17 cellular contexts compared by ENCODE assay signal in genomic region chr1:183248989-183249691, GRCh38.
"Had no signal": no experiment of that assay in that cellular context is flagged by ENCODE, and none has a peak within 500 bp of the region (broad histone marks: within the 10 kb centered on the region; RNA-seq: fewer than 3 reads in every experiment).

No MANE protein-coding gene starts in this region.

- H3K36me3 Mint-ChIP-seq: natural killer cell treated with Interleukin-12 subunit alpha and Interleukin-12 subunit beta and Interleukin-15 and Interleukin-18, amount 100 ng/mL, for 72 hours had no signal

- H3K27me3 ChIP-seq: right lobe of liver had no signal

- H3K4me3 Mint-ChIP-seq: activated naive CD4-positive, alpha-beta T cell treated with anti-CD3 and anti-CD28 coated beads for 36 hours; activated T-helper 17 cell treated with anti-CD3 and anti-CD28 coated beads, Interleukin-2, amount 50 U/mL, for 72 hours; natural killer cell treated with Interleukin-12 subunit alpha and Interleukin-12 subunit beta and Interleukin-15 and Interleukin-18, amount 100 ng/mL, for 72 hours; stimulated activated naive CD8-positive, alpha-beta T cell treated with anti-CD3 and anti-CD28 coated beads, Interleukin-15, Interleukin-2, amounts not matched to agents 100 ng/mL and 50 ng/mL, for 24 hours had no signal

- H3K4me1 ChIP-seq: prostate gland, right lobe of liver had no signal

- H3K9me3 ChIP-seq: mucosa of descending colon, prostate gland, right lobe of liver, thoracic aorta had no signal

- H3K36me3 ChIP-seq: prostate gland, right lobe of liver, thoracic aorta had no signal

- H3K9me3 Mint-ChIP-seq: activated naive CD4-positive, alpha-beta T cell treated with anti-CD3 and anti-CD28 coated beads for 36 hours; activated T-helper 17 cell treated with anti-CD3 and anti-CD28 coated beads, Interleukin-2, amount 50 U/mL, for 72 hours; natural killer cell treated with Interleukin-12 subunit alpha and Interleukin-12 subunit beta and Interleukin-15 and Interleukin-18, amount 100 ng/mL, for 72 hours; stimulated activated naive CD8-positive, alpha-beta T cell treated with anti-CD3 and anti-CD28 coated beads, Interleukin-15, Interleukin-2, amounts not matched to agents 100 ng/mL and 50 ng/mL, for 24 hours had no signal

- H3K4me1 Mint-ChIP-seq: activated T-helper 17 cell treated with anti-CD3 and anti-CD28 coated beads, Interleukin-2, amount 50 U/mL, for 72 hours had no signal

- H3K27ac ChIP-seq: prostate gland, right lobe of liver, thoracic aorta had no signal

- DNase-seq: activated CD4-positive, alpha-beta T cell treated with anti-CD3 and anti-CD28 coated beads for 48 hours; activated naive CD4-positive, alpha-beta T cell treated with anti-CD3 and anti-CD28 coated beads for 36 hours; activated T-cell treated with anti-CD3 and anti-CD28 coated beads for 4 hours; central memory CD4-positive, alpha-beta T cell; cortex of kidney; effector memory CD4-positive, alpha-beta T cell; erythroblast; hypothalamus; mucosa of descending colon; nucleus accumbens; right lobe of liver; stimulated activated CD4-positive, alpha-beta T cell treated with anti-CD3 and anti-CD28 coated beads, Interleukin-12 subunit alpha, Interleukin-12 subunit beta, amount 100 ng/mL, for 4 hours had no signal

- H3K27ac Mint-ChIP-seq: activated naive CD4-positive, alpha-beta T cell treated with anti-CD3 and anti-CD28 coated beads for 36 hours; activated T-helper 17 cell treated with anti-CD3 and anti-CD28 coated beads, Interleukin-2, amount 50 U/mL, for 72 hours; natural killer cell treated with Interleukin-12 subunit alpha and Interleukin-12 subunit beta and Interleukin-15 and Interleukin-18, amount 100 ng/mL, for 72 hours; stimulated activated naive CD8-positive, alpha-beta T cell treated with anti-CD3 and anti-CD28 coated beads, Interleukin-15, Interleukin-2, amounts not matched to agents 100 ng/mL and 50 ng/mL, for 24 hours had no signal

- ATAC-seq: activated T-helper 17 cell treated with anti-CD3 and anti-CD28 coated beads, Interleukin-2, amount 50 U/mL, for 72 hours; mucosa of descending colon; right lobe of liver had no signal

- H3K4me3 ChIP-seq: mucosa of descending colon, prostate gland, right lobe of liver, thoracic aorta had no signal
